ENCODE assay signal across 8 cellular contexts in the genomic region with DNA sequence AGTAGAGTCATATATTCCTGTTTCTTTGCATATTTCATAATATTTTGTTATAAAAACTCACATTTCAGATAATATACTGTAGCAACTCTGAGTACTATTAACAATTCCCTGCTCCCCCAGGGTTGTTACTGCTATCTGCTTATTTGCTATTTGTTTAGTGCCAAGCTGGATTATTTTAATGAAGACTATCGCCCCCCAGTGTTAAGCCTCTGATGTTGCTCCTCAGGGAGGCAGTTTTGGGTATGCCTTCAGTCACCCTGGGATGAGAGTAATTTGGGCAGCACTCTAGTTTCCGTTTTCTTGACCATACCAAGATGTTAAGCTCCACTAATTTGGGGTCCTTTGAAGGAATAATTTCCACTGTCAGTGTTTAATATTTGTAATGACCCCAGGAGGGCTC. TPM values are rescaled to one million over a fixed set of nuclear protein-coding genes. Genes with fewer than 3 reads are reported as not detected.
DNase-seq lines count a peak whose midpoint lies in the region; TF ChIP-seq lines count a peak whose summit lies in the region.

No MANE protein-coding gene starts in this region.

- H3K27ac ChIP-seq in PC-9, result no peak overlapping the region

- CTCF ChIA-PET in PC-9 (lab: Charles Lee), result no interaction called here

- intact Hi-C loops in PC-9 (cut with micrococcal nuclease; ENCODE audit: unreplicated experiment), result no loop called here

- no peaks in the 10 kb centered on the region for H3K27me3 ChIP-seq in BE2C
- no peaks in the 10 kb centered on the region for H3K27me3 ChIP-seq in PC-9 (ENCODE audit: insufficient read depth, low read depth)

- H3K4me2 ChIP-seq in PC-9, result no peak overlapping the region

- H3K9me3 ChIP-seq in BE2C, result no peaks in the 10 kb centered on the region
- H3K9me3 ChIP-seq in PC-9 (ENCODE audit: insufficient read depth, low read depth), result no peaks in the 10 kb centered on the region; the same call in 1 of the 2 replicates

- H3K79me2 ChIP-seq in PC-9 (ENCODE audit: low read depth), result no peaks in the 10 kb centered on the region

- TF ChIP-seq CTCF in BE2C (IDR thresholded peaks at IDR 0.05; ENCODE audit: low read depth, low read length), result peak; percentile 69
- peak; percentile 34 for TF ChIP-seq CTCF in GM12865 (IDR thresholded peaks at IDR 0.05; ENCODE audit: insufficient read depth, low read depth, low read length, missing control alignments)
- peak; percentile 58 for TF ChIP-seq CTCF in PC-9 (conservative IDR thresholded peaks at IDR 0.05)

- no peak overlapping the region for H2AFZ ChIP-seq in PC-9

- H3K36me3 ChIP-seq in BE2C (no peaks in the 10 kb centered on the region), PC-9 (ENCODE audit: low read depth) (no peaks in the 10 kb centered on the region)

- peak; percentile 14 for DNase-seq in BE2C
- DNase-seq in GM12865 (ENCODE audit: low read depth), result peak; percentile 25
- DNase-seq in PC-9, result no peak
- peak; percentile 24 for DNase-seq in germinal center (ENCODE audit: low spot score)
- no peak for DNase-seq in stimulated activated naive CD4-positive, alpha-beta T cell treated with Interleukin-2 at 50 U/mL for 16 hours (lab: John Stamatoyannopoulos, UW)
- no peak for DNase-seq in mucosa of gallbladder (ENCODE audit: low spot score)
- no peak for DNase-seq in kidney glomerular epithelial cell (lab: John Stamatoyannopoulos, UW)
- no peak for DNase-seq in NCI-H2107 treated with DMSO at 0.1 percent for 48 hours (lab: John Stamatoyannopoulos, UW; ENCODE audit: unreplicated experiment)

- POLR2A ChIA-PET in PC-9 (lab: Charles Lee; ENCODE audit: unreplicated experiment), result no interaction called here

- H4K20me1 ChIP-seq in PC-9 (ENCODE audit: insufficient read depth), result 0 out of 2 replicates have a peak, but pooled peaks cover 3% of the 10 kb centered on the region

- no peaks in the 10 kb centered on the region for H3K9me2 ChIP-seq in PC-9 (ENCODE audit: insufficient read depth)

- H3K4me3 ChIP-seq in BE2C (ENCODE audit: low read depth, low read length) (no peak overlapping the region), GM12865 (ENCODE audit: low read depth, low read length) (no peak overlapping the region), PC-9 (no peak overlapping the region)

- BruUV-seq in PC-9 (replicated peaks; lab: Mats Ljungman, UMichigan), result no TSS peak

- no peaks in the 10 kb centered on the region for H3F3A ChIP-seq in PC-9 (ENCODE audit: insufficient read depth, low read depth)

- H3K4me1 ChIP-seq in BE2C, result no peaks in the 10 kb centered on the region
- no peaks in the 10 kb centered on the region for H3K4me1 ChIP-seq in PC-9 (replicated peaks; ENCODE audit: insufficient read depth)

RNA-seq across cellular contexts. Expression of gene MICU2, which starts 46.0 kb away (rescaled TPM):
- 25.7 TPM for polyA plus RNA-seq in BE2C (2012; ENCODE audit: insufficient read depth, insufficient read length, low read depth)
- total RNA-seq in PC-9 (2021), result 17.0 and 18.3 TPM in 2 replicates
- total RNA-seq in mucosa of gallbladder, result 31.8 TPM

Comparison
In these comparisons a context has a peak if more than half of its experiments do, and no peak if none do; other contexts are left out.
1. DNase-seq: peak in BE2C (single experiment), GM12865 (single experiment) and germinal center (single experiment); none in PC-9 (0 of 2), stimulated activated naive CD4-positive, alpha-beta T cell treated with Interleukin-2 at 50 U/mL for 16 hours (single experiment), mucosa of gallbladder (single experiment), kidney glomerular epithelial cell (single experiment) and NCI-H2107 treated with DMSO at 0.1 percent for 48 hours (single experiment).
2. Peak in every context shown above with its lines, with median percentiles within 50 percentile points of each other: CTCF ChIP-seq.